Comparison of ENCODE assay signal across 9 cellular contexts in genomic region chr3:158731938-158732855, GRCh38. TPM values are rescaled to one million over a fixed set of nuclear protein-coding genes. Genes with fewer than 3 reads are reported as not detected.
A peak's percentile ranks its signal among the peaks of the same experiment; 100 is the strongest.
DNase-seq lines count a peak whose midpoint lies in the region; ATAC-seq and TF ChIP-seq lines count a peak whose summit lies in the region.
"Had no signal": no experiment of that assay in that cellular context is flagged by ENCODE, and none has a peak within 500 bp of the region (broad histone marks: within the 10 kb centered on the region; RNA-seq: fewer than 3 reads in every experiment).

Gene RARRES1 (minus strand): TSS chr3:158732457. CDS start chr3:158732415, 42 bp downstream.

- H3K9me3 Mint-ChIP-seq in T-cell, result peaks cover 0 to 9% (median 7%) of the 10 kb centered on the region in 3 donors
- H3K9me3 Mint-ChIP-seq in chondrocyte (ENCODE audit: low read depth), result peaks cover 9% of the 10 kb centered on the region

- TF ChIP-seq CTCF in AG09319 (IDR thresholded peaks at IDR 0.05; ENCODE audit: low read depth, low read length) (peak; percentile 16), chondrocyte (IDR thresholded peaks at IDR 0.05) (peak; percentile 62)

- H3K4me3 Mint-ChIP-seq in T-cell (peak within 1 kb of the TSS; percentile 54 to 64 (median 60)), chondrocyte (ENCODE audit: unreplicated experiment) (peak within 1 kb of the TSS; percentile 55)

- H3K4me1 Mint-ChIP-seq in T-cell (peaks cover 18 to 23% (median 21%) of the 10 kb centered on the region in 3 donors), chondrocyte (ENCODE audit: low read depth) (peaks cover 10% of the 10 kb centered on the region)

- intact Hi-C loops in left colon (cut with DNase I, micrococcal nuclease), result no loop called here

- DNase-seq in AG09319 (ENCODE audit: extremely low read depth, low read depth) (no peak), T-cell (peak in 17 of 34 experiments; percentile 4 to 34 (median 13)), chondrocyte (ENCODE audit: low spot score) (no peak), left colon (peak; percentile 73 to 81), NCI-H2081 treated with DMSO at 0.1 percent for 48 hours (lab: John Stamatoyannopoulos, UW) (no peak)
- DNase-seq in stimulated activated CD4-positive, alpha-beta T cell treated with anti-CD3 and anti-CD28 coated beads, Interleukin-1b, Interleukin-23, amount 100 ng/mL, for 48 hours, result peak; percentile 50

- H3K27ac Mint-ChIP-seq in T-cell, result no peak within 1 kb of the TSS
- no peak within 1 kb of the TSS for H3K27ac Mint-ChIP-seq in chondrocyte (ENCODE audit: unreplicated experiment)

- H3K36me3 Mint-ChIP-seq in T-cell (peaks cover 9% of the 10 kb centered on the region), chondrocyte (ENCODE audit: low read depth) (peaks cover 8% of the 10 kb centered on the region)

- CTCF ChIA-PET in T-cell (lab: Charles Lee), result interaction anchor here in 1 of 2 donors (1.0 kb wide), 1 partner anchor 26 kb away, joined by 3 read pairs; no protein-coding TSS in a partner anchor

- ATAC-seq in GM19023 (IDR thresholded peaks at IDR 0.05; ENCODE audit: unreplicated experiment) (peak; percentile 72), HG03108 (IDR thresholded peaks at IDR 0.05; ENCODE audit: unreplicated experiment) (peak; percentile 75), T-cell (replicated peaks in 1 of 4) (peak; percentile 48 to 76 (median 64)), left colon (peak; percentile 80)

- peaks cover 5 to 8% of the 10 kb centered on the region in 2 donors for H3K27me3 Mint-ChIP-seq in T-cell
- no peaks in the 10 kb centered on the region for H3K27me3 Mint-ChIP-seq in chondrocyte (ENCODE audit: low read depth)

- POLR2A ChIA-PET in T-cell (lab: Charles Lee), result no interaction called here

RNA-seq across cellular contexts. Expression of gene RARRES1, which starts in this region (rescaled TPM):
- total RNA-seq in T-cell, result not detected
- total RNA-seq in chondrocyte, result 0.95 to 1.3 TPM (median 0.99 TPM) in 3 replicates
- total RNA-seq in left colon, result 10 to 100 TPM; 63.5 to 81.0 TPM
- total RNA-seq: myocyte had no signal

Comparison
In these comparisons a context has a peak if more than half of its experiments do, and no peak if none do; other contexts are left out.
1. RNA of gene RARRES1 (total RNA-seq): 63.5 to 81.0 TPM in left colon; 0.95 to 1.3 TPM in chondrocyte and not detected in T-cell; every median in the first group is over 10 times any median in the second.
2. Peak in ATAC-seq in T-cell; RNA of the gene not detected or under 1 TPM.
3. DNase-seq: peak in left colon (2 of 2) and stimulated activated CD4-positive, alpha-beta T cell treated with anti-CD3 and anti-CD28 coated beads, Interleukin-1b, Interleukin-23, amount 100 ng/mL, for 48 hours (single experiment); none in AG09319 (single experiment), chondrocyte (single experiment) and NCI-H2081 treated with DMSO at 0.1 percent for 48 hours (single experiment).
4. Peak in every context shown above with its lines, with median percentiles within 50 percentile points of each other: ATAC-seq.